In genomic region chr7:137642031-137642430, GRCh38 we compare ENCODE assay signal across 21 cellular contexts.
"Had no signal": no experiment of that assay in that cellular context is flagged by ENCODE, and none has a peak within 500 bp of the region (broad histone marks: within the 10 kb centered on the region; RNA-seq: fewer than 3 reads in every experiment).

No MANE protein-coding gene starts in this region.

- H3K4me3 Mint-ChIP-seq: activated B cell treated with CpG ODN at 0.5 μM for 24 hours; activated CD4-positive, alpha-beta T cell treated with anti-CD3 and anti-CD28 coated beads for 36 hours; activated T-cell treated with anti-CD3 and anti-CD28 coated beads, Interleukin-2, amount 50 U/mL, for 24 hours; activated T-helper 17 cell treated with anti-CD3 and anti-CD28 coated beads, Interleukin-2, amount 50 U/mL, for 72 hours; dendritic cell treated with granulocyte-macrophage colony-stimulating factor and Interleukin-4, amounts not matched to agents 40 ng/mL and 50 ng/mL, for 4 days; natural killer cell treated with Interleukin-12 subunit alpha and Interleukin-12 subunit beta and Interleukin-15 and Interleukin-18, amount 100 ng/mL, for 72 hours; stimulated activated naive CD8-positive, alpha-beta T cell treated with anti-CD3 and anti-CD28 coated beads, Interleukin-15, Interleukin-2, amounts not matched to agents 100 ng/mL and 50 ng/mL, for 24 hours had no signal

- DNase-seq: activated B cell treated with CpG ODN at 0.5 μM for 24 hours; activated CD4-positive, alpha-beta T cell treated with anti-CD3 and anti-CD28 coated beads for 36 hours; activated CD4-positive, alpha-beta T cell treated with anti-CD3 and anti-CD28 coated beads, Interleukin-2, amount 50 U/mL, for 4 hours; activated CD8-positive, alpha-beta memory T cell treated with anti-CD3 and anti-CD28 coated beads for 24 hours; activated CD8-positive, alpha-beta memory T cell treated with anti-CD3 and anti-CD28 coated beads, Interleukin-2, amount 50 U/mL, for 4 hours; activated T-cell treated with anti-CD3 and anti-CD28 coated beads, Interleukin-2, amount 50 U/mL, for 24 hours; adrenal gland; brain microvascular endothelial cell; caudate nucleus; effector CD4-positive, alpha-beta T cell; erythroblast; heart left ventricle; midbrain; ovary; stimulated activated CD4-positive, alpha-beta T cell treated with anti-CD3 and anti-CD28 coated beads, Interleukin-4, amount 100 ng/mL, for 24 hours; T-helper 9 cell had no signal

- H3K4me1 Mint-ChIP-seq: activated B cell treated with CpG ODN at 0.5 μM for 24 hours; activated CD4-positive, alpha-beta T cell treated with anti-CD3 and anti-CD28 coated beads for 36 hours; activated T-helper 17 cell treated with anti-CD3 and anti-CD28 coated beads, Interleukin-2, amount 50 U/mL, for 72 hours had no signal

- H3K27ac Mint-ChIP-seq: activated B cell treated with CpG ODN at 0.5 μM for 24 hours; activated CD4-positive, alpha-beta T cell treated with anti-CD3 and anti-CD28 coated beads for 36 hours; activated naive CD4-positive, alpha-beta T cell treated with anti-CD3 and anti-CD28 coated beads, Interleukin-2, amount 50 U/mL, for 72 hours; activated T-cell treated with anti-CD3 and anti-CD28 coated beads, Interleukin-2, amount 50 U/mL, for 24 hours; activated T-helper 17 cell treated with anti-CD3 and anti-CD28 coated beads, Interleukin-2, amount 50 U/mL, for 72 hours; dendritic cell treated with granulocyte-macrophage colony-stimulating factor and Interleukin-4, amounts not matched to agents 40 ng/mL and 50 ng/mL, for 4 days; natural killer cell treated with Interleukin-12 subunit alpha and Interleukin-12 subunit beta and Interleukin-15 and Interleukin-18, amount 100 ng/mL, for 72 hours; stimulated activated naive CD8-positive, alpha-beta T cell treated with anti-CD3 and anti-CD28 coated beads, Interleukin-15, Interleukin-2, amounts not matched to agents 100 ng/mL and 50 ng/mL, for 24 hours had no signal

- H3K9me3 Mint-ChIP-seq: activated B cell treated with CpG ODN at 0.5 μM for 24 hours; activated T-cell treated with anti-CD3 and anti-CD28 coated beads, Interleukin-2, amount 50 U/mL, for 24 hours; activated T-helper 17 cell treated with anti-CD3 and anti-CD28 coated beads, Interleukin-2, amount 50 U/mL, for 72 hours; dendritic cell treated with granulocyte-macrophage colony-stimulating factor and Interleukin-4, amounts not matched to agents 40 ng/mL and 50 ng/mL, for 4 days; stimulated activated naive CD8-positive, alpha-beta T cell treated with anti-CD3 and anti-CD28 coated beads, Interleukin-15, Interleukin-2, amounts not matched to agents 100 ng/mL and 50 ng/mL, for 24 hours had no signal

- ATAC-seq: activated CD4-positive, alpha-beta T cell treated with anti-CD3 and anti-CD28 coated beads for 36 hours; activated naive CD4-positive, alpha-beta T cell treated with anti-CD3 and anti-CD28 coated beads, Interleukin-2, amount 50 U/mL, for 72 hours; activated T-helper 17 cell treated with anti-CD3 and anti-CD28 coated beads, Interleukin-2, amount 50 U/mL, for 72 hours; heart left ventricle; natural killer cell treated with Interleukin-12 subunit alpha and Interleukin-12 subunit beta and Interleukin-15 and Interleukin-18, amount 100 ng/mL, for 72 hours had no signal

- H3K36me3 Mint-ChIP-seq: activated naive CD4-positive, alpha-beta T cell treated with anti-CD3 and anti-CD28 coated beads, Interleukin-2, amount 50 U/mL, for 72 hours; natural killer cell treated with Interleukin-12 subunit alpha and Interleukin-12 subunit beta and Interleukin-15 and Interleukin-18, amount 100 ng/mL, for 72 hours had no signal
